Comparison of ENCODE assay signal across 8 cellular contexts in the genomic region with DNA sequence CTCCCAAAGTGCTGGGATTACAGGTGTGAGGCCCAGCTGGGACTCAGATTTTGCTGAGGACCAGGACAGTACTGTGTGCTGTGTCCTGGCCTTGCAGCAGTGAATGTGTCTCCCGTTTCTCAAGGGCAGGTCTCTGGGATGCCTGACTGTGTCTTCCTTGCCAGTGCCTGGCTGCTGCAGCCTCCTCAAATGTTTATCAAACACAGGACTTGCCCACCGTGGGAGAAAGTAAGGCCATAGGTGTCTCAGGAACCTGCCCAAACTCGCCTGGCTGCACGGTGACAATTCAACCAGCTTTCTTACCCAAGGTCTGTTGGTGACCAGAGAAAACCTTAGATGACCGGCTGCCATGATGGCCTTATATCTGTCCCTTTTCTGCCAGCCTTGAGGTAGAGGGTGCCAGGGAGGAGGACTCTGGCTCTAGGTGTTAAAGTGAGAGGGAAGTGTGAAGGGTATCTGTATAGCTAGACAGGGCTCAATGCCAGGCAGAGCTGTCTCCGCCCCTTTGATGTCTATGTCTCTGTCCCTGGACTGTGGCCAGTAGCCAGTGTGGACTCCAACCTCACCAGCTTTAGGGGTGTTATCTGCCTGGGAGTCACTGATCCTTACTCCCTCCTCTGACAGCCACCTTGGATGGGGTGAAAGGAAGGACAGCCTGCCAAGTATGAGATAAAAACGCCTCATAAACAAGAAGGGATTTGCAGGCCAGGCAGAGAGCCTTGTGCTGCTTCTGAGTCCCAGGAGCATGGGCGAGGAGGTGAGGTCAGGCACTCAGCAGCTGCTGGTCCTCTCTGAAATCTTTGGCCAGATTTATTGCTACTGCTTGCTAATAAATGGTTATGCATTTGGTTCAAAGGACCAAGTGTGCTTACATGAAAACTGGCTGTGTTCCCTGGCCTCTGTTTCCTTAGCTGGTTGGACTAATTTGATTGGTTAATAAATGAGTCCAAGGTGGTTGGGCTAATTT. TPM values are rescaled to one million over a fixed set of nuclear protein-coding genes. Genes with fewer than 3 reads are reported as not detected.
DNase-seq lines count a peak whose midpoint lies in the region; ATAC-seq and TF ChIP-seq lines count a peak whose summit lies in the region.

No MANE protein-coding gene starts in this region.

- peaks cover 35% of the 10 kb centered on the region for H3K4me1 ChIP-seq in colonic mucosa
- H3K4me1 ChIP-seq in liver (ENCODE audit: control insufficient read depth in 4 of 4, insufficient read depth in 4 of 4, low read length in 3 of 4), result peaks cover 13 to 83% (median 54%) of the 10 kb centered on the region in 4 donors
- H3K4me1 ChIP-seq in thymus (ENCODE audit: control insufficient read depth, insufficient read depth, low read length), result peaks cover 3% of the 10 kb centered on the region

- H3K27me3 ChIP-seq in colonic mucosa (no peaks in the 10 kb centered on the region), liver (ENCODE audit: control insufficient read depth in 4 of 4, insufficient read depth in 4 of 4, low read length in 3 of 4) (no peaks in the 10 kb centered on the region), thymus (ENCODE audit: control insufficient read depth, insufficient read depth) (no peaks in the 10 kb centered on the region)

- H3K9ac ChIP-seq in colonic mucosa (ENCODE audit: low read depth in 2 of 2, low read length in 2 of 2) (peak overlapping the region in 1 of 2 donors; percentile 48), liver (ENCODE audit: low read depth in 1 of 2, low read length in 2 of 2) (peak overlapping the region in 1 of 2 donors; percentile 43)

- H3K4me3 ChIP-seq in colonic mucosa (no peak overlapping the region), liver (ENCODE audit: low read depth in 1 of 3, low read length in 3 of 3) (no peak overlapping the region), thymus (ENCODE audit: low read length) (no peak overlapping the region)

- peak; percentile 71 for DNase-seq in NCI-H446 treated with DMSO at 0.1 percent for 48 hours (lab: John Stamatoyannopoulos, UW)
- peak; percentile 83 for DNase-seq in colonic mucosa
- no peak for DNase-seq in glomerular visceral epithelial cell (ENCODE audit: extremely low spot score)
- DNase-seq in inferior parietal cortex (ENCODE audit: extremely low spot score), result no peak
- no peak for DNase-seq in NCI-H1417 treated with DMSO at 0.1 percent for 48 hours (lab: John Stamatoyannopoulos, UW)

- peak overlapping the region; percentile 56 for H3K27ac ChIP-seq in colonic mucosa
- peak overlapping the region; percentile 58 to 70 for H3K27ac ChIP-seq in liver (ENCODE audit: low read depth in 1 of 2, low read length in 2 of 2)
- H3K27ac ChIP-seq in thymus (ENCODE audit: low read depth), result peak overlapping the region; percentile 37

- peak; percentile 14 to 49 for TF ChIP-seq RAD21 in liver (IDR thresholded peaks at IDR 0.05)

- ATAC-seq in GM18868 (IDR thresholded peaks at IDR 0.05; ENCODE audit: unreplicated experiment), result no peak

- no peak for TF ChIP-seq CTCF in colonic mucosa (IDR thresholded peaks at IDR 0.05)
- no peak for TF ChIP-seq CTCF in liver (IDR thresholded peaks at IDR 0.05; ENCODE audit: low read depth, low read length, missing input control)

- H3K36me3 ChIP-seq in colonic mucosa, result no peaks in the 10 kb centered on the region
- H3K36me3 ChIP-seq in liver (ENCODE audit: control insufficient read depth in 4 of 4, insufficient read depth in 3 of 4, low read depth in 1 of 4, low read length in 3 of 4), result peaks cover 5 to 29% (median 25%) of the 10 kb centered on the region in 4 donors
- no peaks in the 10 kb centered on the region for H3K36me3 ChIP-seq in thymus (ENCODE audit: control insufficient read depth, insufficient read depth)

- intact Hi-C loops in colonic mucosa (cut with DNase I), result no loop called here

- no peaks in the 10 kb centered on the region for H3K9me3 ChIP-seq in colonic mucosa
- H3K9me3 ChIP-seq in liver (ENCODE audit: control insufficient read depth in 4 of 4, low read length in 3 of 4), result no peaks in the 10 kb centered on the region
- no peaks in the 10 kb centered on the region for H3K9me3 ChIP-seq in thymus (ENCODE audit: control insufficient read depth)

- WGBS in liver, result 37% methylated on average over 8 of the region's 8 CpGs
- WGBS in thymus, result 93% methylated on average over 8 of the region's 8 CpGs

TF ChIP-seq in liver, 16 proteins besides CTCF, POLR2A, EP300 and RAD21:
- TF ChIP-seq, protein P1, sequence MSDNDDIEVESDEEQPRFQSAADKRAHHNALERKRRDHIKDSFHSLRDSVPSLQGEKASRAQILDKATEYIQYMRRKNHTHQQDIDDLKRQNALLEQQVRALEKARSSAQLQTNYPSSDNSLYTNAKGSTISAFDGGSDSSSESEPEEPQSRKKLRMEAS (IDR thresholded peaks at IDR 0.05), result peak; percentile 15
- peak; percentile 31 for TF ChIP-seq NR2F2 (IDR thresholded peaks at IDR 0.05)
- TF ChIP-seq, protein P2, sequence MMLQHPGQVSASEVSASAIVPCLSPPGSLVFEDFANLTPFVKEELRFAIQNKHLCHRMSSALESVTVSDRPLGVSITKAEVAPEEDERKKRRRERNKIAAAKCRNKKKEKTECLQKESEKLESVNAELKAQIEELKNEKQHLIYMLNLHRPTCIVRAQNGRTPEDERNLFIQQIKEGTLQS (IDR thresholded peaks at IDR 0.05), result no peak
- no peak for TF ChIP-seq FOXA1 (IDR thresholded peaks at IDR 0.05)
- TF ChIP-seq HNF4G (IDR thresholded peaks at IDR 0.05), result peak; percentile 33
- peak; percentile 35 for TF ChIP-seq SP1 (IDR thresholded peaks at IDR 0.05)
- no peak for TF ChIP-seq EGR1 (IDR thresholded peaks at IDR 0.05; ENCODE audit: low read depth in 2 of 2)
- TF ChIP-seq GABPA (IDR thresholded peaks at IDR 0.05 in 1 of 2, conservative IDR thresholded peaks at IDR 0.05 in 1 of 2), result no peak
- peak; percentile 69 to 74 for TF ChIP-seq RXRA (IDR thresholded peaks at IDR 0.05)
- peak; percentile 50 for TF ChIP-seq YY1 (IDR thresholded peaks at IDR 0.05)
- TF ChIP-seq JUND (IDR thresholded peaks at IDR 0.05), result peak in 1 of 2 donors; percentile 45
- TF ChIP-seq TAF1 (conservative IDR thresholded peaks at IDR 0.05), result no peak
- TF ChIP-seq, protein P3, sequence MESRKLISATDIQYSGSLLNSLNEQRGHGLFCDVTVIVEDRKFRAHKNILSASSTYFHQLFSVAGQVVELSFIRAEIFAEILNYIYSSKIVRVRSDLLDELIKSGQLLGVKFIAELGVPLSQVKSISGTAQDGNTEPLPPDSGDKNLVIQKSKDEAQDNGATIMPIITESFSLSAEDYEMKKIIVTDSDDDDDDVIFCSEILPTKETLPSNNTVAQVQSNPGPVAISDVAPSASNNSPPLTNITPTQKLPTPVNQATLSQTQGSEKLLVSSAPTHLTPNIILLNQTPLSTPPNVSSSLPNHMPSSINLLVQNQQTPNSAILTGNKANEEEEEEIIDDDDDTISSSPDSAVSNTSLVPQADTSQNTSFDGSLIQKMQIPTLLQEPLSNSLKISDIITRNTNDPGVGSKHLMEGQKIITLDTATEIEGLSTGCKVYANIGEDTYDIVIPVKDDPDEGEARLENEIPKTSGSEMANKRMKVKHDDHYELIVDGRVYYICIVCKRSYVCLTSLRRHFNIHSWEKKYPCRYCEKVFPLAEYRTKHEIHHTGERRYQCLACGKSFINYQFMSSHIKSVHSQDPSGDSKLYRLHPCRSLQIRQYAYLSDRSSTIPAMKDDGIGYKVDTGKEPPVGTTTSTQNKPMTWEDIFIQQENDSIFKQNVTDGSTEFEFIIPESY (IDR thresholded peaks at IDR 0.05), result no peak
- TF ChIP-seq, protein P4, sequence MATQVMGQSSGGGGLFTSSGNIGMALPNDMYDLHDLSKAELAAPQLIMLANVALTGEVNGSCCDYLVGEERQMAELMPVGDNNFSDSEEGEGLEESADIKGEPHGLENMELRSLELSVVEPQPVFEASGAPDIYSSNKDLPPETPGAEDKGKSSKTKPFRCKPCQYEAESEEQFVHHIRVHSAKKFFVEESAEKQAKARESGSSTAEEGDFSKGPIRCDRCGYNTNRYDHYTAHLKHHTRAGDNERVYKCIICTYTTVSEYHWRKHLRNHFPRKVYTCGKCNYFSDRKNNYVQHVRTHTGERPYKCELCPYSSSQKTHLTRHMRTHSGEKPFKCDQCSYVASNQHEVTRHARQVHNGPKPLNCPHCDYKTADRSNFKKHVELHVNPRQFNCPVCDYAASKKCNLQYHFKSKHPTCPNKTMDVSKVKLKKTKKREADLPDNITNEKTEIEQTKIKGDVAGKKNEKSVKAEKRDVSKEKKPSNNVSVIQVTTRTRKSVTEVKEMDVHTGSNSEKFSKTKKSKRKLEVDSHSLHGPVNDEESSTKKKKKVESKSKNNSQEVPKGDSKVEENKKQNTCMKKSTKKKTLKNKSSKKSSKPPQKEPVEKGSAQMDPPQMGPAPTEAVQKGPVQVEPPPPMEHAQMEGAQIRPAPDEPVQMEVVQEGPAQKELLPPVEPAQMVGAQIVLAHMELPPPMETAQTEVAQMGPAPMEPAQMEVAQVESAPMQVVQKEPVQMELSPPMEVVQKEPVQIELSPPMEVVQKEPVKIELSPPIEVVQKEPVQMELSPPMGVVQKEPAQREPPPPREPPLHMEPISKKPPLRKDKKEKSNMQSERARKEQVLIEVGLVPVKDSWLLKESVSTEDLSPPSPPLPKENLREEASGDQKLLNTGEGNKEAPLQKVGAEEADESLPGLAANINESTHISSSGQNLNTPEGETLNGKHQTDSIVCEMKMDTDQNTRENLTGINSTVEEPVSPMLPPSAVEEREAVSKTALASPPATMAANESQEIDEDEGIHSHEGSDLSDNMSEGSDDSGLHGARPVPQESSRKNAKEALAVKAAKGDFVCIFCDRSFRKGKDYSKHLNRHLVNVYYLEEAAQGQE (IDR thresholded peaks at IDR 0.05), result no peak
- no peak for TF ChIP-seq FOXA2 (IDR thresholded peaks at IDR 0.05)
- TF ChIP-seq HNF4A (conservative IDR thresholded peaks at IDR 0.05), result peak; percentile 80 to 81

RNA-seq across cellular contexts. Expression of a gene that starts 22.3 kb away (rescaled TPM):
- total RNA-seq in colonic mucosa, result 10 to 100 TPM; 31.7 to 38.2 TPM
- 10 to 100 TPM; 47.0 to 67.6 TPM for total RNA-seq in liver
- polyA plus RNA-seq in liver, result 10 to 100 TPM; 18.8 to 23.6 TPM
- polyA plus RNA-seq in thymus, result 10.3 TPM

Comparison
In these comparisons a context has a peak if more than half of its experiments do, and no peak if none do; other contexts are left out.
1. DNase-seq: peak in NCI-H446 treated with DMSO at 0.1 percent for 48 hours (single experiment) and colonic mucosa (single experiment); none in glomerular visceral epithelial cell (single experiment), inferior parietal cortex (single experiment) and NCI-H1417 treated with DMSO at 0.1 percent for 48 hours (single experiment).
2. Peak in every context shown above with its lines, with median percentiles within 50 percentile points of each other: H3K27ac ChIP-seq.